ENCODE assay signal across 26 cellular contexts in genomic region chr5:81893961-81894360, GRCh38.
"Had no signal": no experiment of that assay in that cellular context is flagged by ENCODE, and none has a peak within 500 bp of the region (broad histone marks: within the 10 kb centered on the region; RNA-seq: fewer than 3 reads in every experiment).

No MANE protein-coding gene starts in this region.

- H3K27me3 ChIP-seq: esophagus squamous epithelium, gastrocnemius medialis, neural progenitor cell, right atrium auricular region, spleen, testis had no signal

- H3K4me1 Mint-ChIP-seq: activated CD4-positive, alpha-beta memory T cell treated with anti-CD3 and anti-CD28 coated beads, Interleukin-2, amount 10 ng/mL, durations not matched to agents 7 days and 5 days; activated CD4-positive, alpha-beta T cell treated with anti-CD3 and anti-CD28 coated beads, Interleukin-2, amount 10 ng/mL, durations not matched to agents 24 days and 14 days; brain; mesothelial cell of epicardium; neural progenitor cell had no signal

- ATAC-seq: activated CD4-positive, CD25-positive, alpha-beta regulatory T cell treated with anti-CD3 and anti-CD28 coated beads, Interleukin-2, amount 50 U/mL, for 24 hours; activated T-cell treated with anti-CD3 and anti-CD28 coated beads, Interleukin-2, amount 50 U/mL, for 72 hours; effector memory CD8-positive, alpha-beta T cell; gastrocnemius medialis; naive thymus-derived CD8-positive, alpha-beta T cell; psoas muscle had no signal

- H3K27me3 Mint-ChIP-seq: activated CD4-positive, alpha-beta memory T cell treated with anti-CD3 and anti-CD28 coated beads, Interleukin-2, amount 10 ng/mL, durations not matched to agents 7 days and 5 days; activated CD4-positive, alpha-beta T cell treated with anti-CD3 and anti-CD28 coated beads, Interleukin-2, amount 10 ng/mL, durations not matched to agents 24 days and 14 days; effector memory CD8-positive, alpha-beta T cell; naive thymus-derived CD8-positive, alpha-beta T cell had no signal

- H3K27ac Mint-ChIP-seq: activated CD4-positive, alpha-beta memory T cell treated with anti-CD3 and anti-CD28 coated beads, Interleukin-2, amount 10 ng/mL, durations not matched to agents 7 days and 5 days; activated CD4-positive, alpha-beta T cell treated with anti-CD3 and anti-CD28 coated beads, Interleukin-2, amount 10 ng/mL, durations not matched to agents 24 days and 14 days; activated T-cell treated with anti-CD3 and anti-CD28 coated beads, Interleukin-2, amount 50 U/mL, for 72 hours; brain; effector memory CD8-positive, alpha-beta T cell; mesothelial cell of epicardium; naive thymus-derived CD8-positive, alpha-beta T cell; neural progenitor cell had no signal

- H3K4me3 ChIP-seq: esophagus squamous epithelium, gastrocnemius medialis, left ventricle myocardium inferior, neural progenitor cell, psoas muscle, right atrium auricular region, spleen, testis had no signal

- H3K4me3 Mint-ChIP-seq: activated CD4-positive, alpha-beta memory T cell treated with anti-CD3 and anti-CD28 coated beads, Interleukin-2, amount 10 ng/mL, durations not matched to agents 7 days and 5 days; activated CD4-positive, alpha-beta T cell treated with anti-CD3 and anti-CD28 coated beads, Interleukin-2, amount 10 ng/mL, durations not matched to agents 24 days and 14 days; activated T-cell treated with anti-CD3 and anti-CD28 coated beads, Interleukin-2, amount 50 U/mL, for 72 hours; brain; effector memory CD8-positive, alpha-beta T cell; mesothelial cell of epicardium; naive thymus-derived CD8-positive, alpha-beta T cell; neural progenitor cell had no signal

- H3K27ac ChIP-seq: esophagus squamous epithelium, gastrocnemius medialis, left ventricle myocardium inferior, neural progenitor cell, psoas muscle, right atrium auricular region, spleen, testis, VCaP had no signal

- DNase-seq: activated CD4-positive, alpha-beta memory T cell treated with anti-CD3 and anti-CD28 coated beads, Interleukin-2, amount 10 ng/mL, durations not matched to agents 7 days and 5 days; activated CD4-positive, alpha-beta T cell treated with anti-CD3 and anti-CD28 coated beads, Interleukin-2, amount 10 ng/mL, durations not matched to agents 24 days and 14 days; activated effector memory CD4-positive, alpha-beta T cell treated with anti-CD3 and anti-CD28 coated beads, Interleukin-2, amount 50 U/mL, for 16 hours; activated naive CD4-positive, alpha-beta T cell treated with anti-CD3 and anti-CD28 coated beads, Interleukin-2, amount 50 U/mL, for 16 hours; activated T-cell treated with anti-CD3 and anti-CD28 coated beads, Interleukin-2, amount 50 U/mL, for 72 hours; aorta; caudate nucleus; effector memory CD8-positive, alpha-beta T cell; esophagus squamous epithelium; gastrocnemius medialis; hippocampal formation; kidney glomerular epithelial cell; left ventricle myocardium inferior; naive thymus-derived CD8-positive, alpha-beta T cell; psoas muscle; spleen; stimulated activated CD4-positive, alpha-beta T cell treated with anti-CD3 and anti-CD28 coated beads, Interleukin-4, amount 100 ng/mL, for 1 hour; stimulated activated naive CD4-positive, alpha-beta T cell; testis; trophoblast cell had no signal

- H3K9me3 Mint-ChIP-seq: effector memory CD8-positive, alpha-beta T cell had no signal

- H3K36me3 Mint-ChIP-seq: brain, neural progenitor cell had no signal
